In genomic region chr12:23893611-23894010, GRCh38 we compare ENCODE assay signal across 24 cellular contexts.
"Had no signal": no experiment of that assay in that cellular context is flagged by ENCODE, and none has a peak within 500 bp of the region (broad histone marks: within the 10 kb centered on the region; RNA-seq: fewer than 3 reads in every experiment).

No MANE protein-coding gene starts in this region.

- FAIRE-seq: endometrium had no signal

- H3K27me3 ChIP-seq: esophagus squamous epithelium, heart left ventricle, right atrium auricular region, suprapubic skin, thyroid gland, uterus had no signal

- H3K4me1 Mint-ChIP-seq: mesothelial cell of epicardium; natural killer cell; stimulated activated effector memory CD8-positive, alpha-beta T cell treated with anti-CD3 and anti-CD28 coated beads, Interleukin-12 subunit alpha, Interleukin-12 subunit beta, amount 100 ng/mL, for 72 hours had no signal

- H3K36me3 Mint-ChIP-seq: natural killer cell; stimulated activated effector memory CD8-positive, alpha-beta T cell treated with anti-CD3 and anti-CD28 coated beads, Interleukin-12 subunit alpha, Interleukin-12 subunit beta, amount 100 ng/mL, for 72 hours had no signal

- H3K27me3 Mint-ChIP-seq: memory B cell, type B pancreatic cell had no signal

- H3K4me3 Mint-ChIP-seq: memory B cell; mesothelial cell of epicardium; natural killer cell; neural crest cell; stimulated activated effector memory CD8-positive, alpha-beta T cell treated with anti-CD3 and anti-CD28 coated beads, Interleukin-12 subunit alpha, Interleukin-12 subunit beta, amount 100 ng/mL, for 72 hours; type B pancreatic cell had no signal

- DNase-seq: effector memory CD4-positive, alpha-beta T cell; esophagus squamous epithelium; foreskin melanocyte; heart left ventricle; hippocampal formation; islet precursor cell; left cardiac atrium; left ventricle myocardium inferior; lower lobe of right lung; natural killer cell; posterior cingulate gyrus; stimulated activated CD4-positive, alpha-beta T cell treated with anti-CD3 and anti-CD28 coated beads, Interleukin-4, amount 100 ng/mL, for 1 hour; stimulated activated CD8-positive, alpha-beta memory T cell treated with anti-CD3 and anti-CD28 coated beads, Interleukin-4, amount 100 ng/mL, for 48 hours; stimulated activated naive CD8-positive, alpha-beta T cell treated with anti-CD3 and anti-CD28 coated beads, Interleukin-15, Interleukin-2, amounts not matched to agents 100 U/mL and 50 U/mL, for 24 hours; thyroid gland; uterus had no signal

- H3K9me3 ChIP-seq: esophagus squamous epithelium, heart left ventricle, left ventricle myocardium inferior, lower lobe of right lung, right atrium auricular region, suprapubic skin, thyroid gland, uterus had no signal

- H3K9me3 Mint-ChIP-seq: memory B cell; mesothelial cell of epicardium; stimulated activated effector memory CD8-positive, alpha-beta T cell treated with anti-CD3 and anti-CD28 coated beads, Interleukin-12 subunit alpha, Interleukin-12 subunit beta, amount 100 ng/mL, for 72 hours; type B pancreatic cell had no signal

- H3K27ac ChIP-seq: esophagus squamous epithelium, heart left ventricle, left ventricle myocardium inferior, lower lobe of right lung, right atrium auricular region, suprapubic skin, thyroid gland, uterus had no signal

- H3K36me3 ChIP-seq: left ventricle myocardium inferior, lower lobe of right lung, right atrium auricular region, suprapubic skin, thyroid gland, uterus had no signal

- H3K27ac Mint-ChIP-seq: memory B cell; mesothelial cell of epicardium; natural killer cell; stimulated activated effector memory CD8-positive, alpha-beta T cell treated with anti-CD3 and anti-CD28 coated beads, Interleukin-12 subunit alpha, Interleukin-12 subunit beta, amount 100 ng/mL, for 72 hours; type B pancreatic cell had no signal

- H3K4me3 ChIP-seq: esophagus squamous epithelium, heart left ventricle, left ventricle myocardium inferior, lower lobe of right lung, right atrium auricular region, suprapubic skin, thyroid gland, uterus had no signal

- ATAC-seq: heart left ventricle; left cardiac atrium; lower lobe of right lung; natural killer cell; stimulated activated effector memory CD8-positive, alpha-beta T cell treated with anti-CD3 and anti-CD28 coated beads, Interleukin-12 subunit alpha, Interleukin-12 subunit beta, amount 100 ng/mL, for 72 hours; stimulated activated naive CD8-positive, alpha-beta T cell treated with anti-CD3 and anti-CD28 coated beads, Interleukin-15, Interleukin-2, amounts not matched to agents 100 U/mL and 50 U/mL, for 24 hours had no signal

- H3K4me1 ChIP-seq: esophagus squamous epithelium, heart left ventricle, left ventricle myocardium inferior, lower lobe of right lung, right atrium auricular region, suprapubic skin, thyroid gland, uterus had no signal
